ENCODE assay signal across 1 cellular context in genomic region chr5:154940772-154941620, GRCh38.
TF ChIP-seq lines count a peak whose summit lies in the region.

Gene MRPL22, plus strand, starts transcription at chr5:154941073. Its CDS starts 38 bp downstream, at chr5:154941111.

TF ChIP-seq in K562, 482 proteins besides CTCF, POLR2A, EP300 and RAD21 (continued from another document and continues in another):
- TF ChIP-seq PRPF4 (IDR thresholded peaks at IDR 0.05; ENCODE audit: insufficient read depth, low read depth, low read length, poor library complexity, severe bottlenecking) (no peak), ELF4 (CRISPR knock-in tag; IDR thresholded peaks at IDR 0.05) (no peak), POLR3A (IDR thresholded peaks at IDR 0.05; ENCODE audit: borderline replicate concordance, extremely low read depth, insufficient read depth, insufficient read length) (no peak), KLF16 (IDR thresholded peaks at IDR 0.05) (peak; percentile 51; the same call in 1 of the 2 replicates), ZNF140 (CRISPR knock-in tag; IDR thresholded peaks at IDR 0.05) (no peak), PHF8 (IDR thresholded peaks at IDR 0.05; ENCODE audit: borderline replicate concordance, low read length) (peak; percentile 95), ZNF121 (CRISPR knock-in tag; conservative IDR thresholded peaks at IDR 0.05) (no peak), CREB1 (IDR thresholded peaks at IDR 0.05) (no peak), CREB1 (CRISPR knock-in tag; IDR thresholded peaks at IDR 0.05) (no peak), CXXC5 (CRISPR knock-in tag; IDR thresholded peaks at IDR 0.05) (peak; percentile 70), RERE (CRISPR knock-in tag; IDR thresholded peaks at IDR 0.05; ENCODE audit: borderline replicate concordance) (no peak), UBTF (IDR thresholded peaks at IDR 0.05; ENCODE audit: borderline replicate concordance in 1 of 2, low read depth in 2 of 2, low read length in 2 of 2) (no peak), TAF1 (IDR thresholded peaks at IDR 0.05; ENCODE audit: control insufficient read depth, extremely low read depth, insufficient read depth, low read length, severe bottlenecking) (peak; percentile 96), SP1 (CRISPR knock-in tag; IDR thresholded peaks at IDR 0.05) (no peak), MBD1 (CRISPR knock-in tag; IDR thresholded peaks at IDR 0.05) (no peak), MIER1 (IDR thresholded peaks at IDR 0.05; ENCODE audit: low read depth) (peak; percentile 51; the same call in 1 of the 2 replicates), ZFP91 (CRISPR knock-in tag; IDR thresholded peaks at IDR 0.05) (no peak), ID3 (CRISPR knock-in tag; IDR thresholded peaks at IDR 0.05) (no peak), ID3 (tag; IDR thresholded peaks at IDR 0.05) (0 out of 2 replicates have a peak, but pooled peaks have one; percentile 42), SMAD4 (CRISPR knock-in tag; conservative IDR thresholded peaks at IDR 0.05) (0 out of 2 replicates have a peak, but pooled peaks have one; percentile 27), GTF2A2 (tag; IDR thresholded peaks at IDR 0.05) (no peak), KLF13 (tag; IDR thresholded peaks at IDR 0.05; ENCODE audit: borderline replicate concordance, low read depth) (no peak), HDAC1 (IDR thresholded peaks at IDR 0.05) (peak in 1 of 2 experiments; percentile 50; a peak in 1 of 4 replicates), TAF7 (tag; IDR thresholded peaks at IDR 0.05) (peak; percentile 85), ZFP1 (CRISPR knock-in tag; IDR thresholded peaks at IDR 0.05) (no peak), ZNF668 (CRISPR knock-in tag; IDR thresholded peaks at IDR 0.05) (no peak), ZNF592 (IDR thresholded peaks at IDR 0.05) (peak; percentile 83), MNT (conservative IDR thresholded peaks at IDR 0.05) (peak; percentile 31 to 67; a peak in 3 of 4 replicates)
